8 cellular contexts compared by ENCODE assay signal in the genomic region with DNA sequence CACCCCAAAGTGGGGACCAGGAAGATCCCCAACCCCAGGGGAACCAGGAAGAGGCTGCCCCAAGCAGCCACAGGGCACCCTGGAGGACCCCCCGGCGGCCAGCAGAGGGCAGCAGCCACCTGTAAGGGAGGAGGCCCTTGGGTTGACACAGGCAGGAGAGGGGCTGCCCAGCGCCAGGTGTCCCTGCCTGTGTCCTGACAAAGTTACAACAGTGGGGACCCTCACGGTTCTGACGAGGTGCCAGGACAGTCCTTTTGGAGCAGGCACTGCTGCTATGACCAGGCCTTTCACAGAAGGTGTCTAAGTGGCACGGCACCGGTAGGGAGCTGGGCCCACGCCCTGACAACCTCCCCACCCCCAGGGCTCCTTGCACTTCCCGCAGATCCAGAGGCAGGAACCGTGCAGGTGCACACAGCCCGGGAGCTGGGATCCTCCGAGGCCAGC.
DNase-seq lines count a peak whose midpoint lies in the region; ATAC-seq and TF ChIP-seq lines count a peak whose summit lies in the region.

No MANE protein-coding gene starts in this region.

- no peaks in the 10 kb centered on the region for H4K20me1 ChIP-seq in GM23338 (replicated peaks; ENCODE audit: insufficient read depth)

- peaks cover 8% of the 10 kb centered on the region; the same call in 2 of the 3 replicates for H3K4me1 Mint-ChIP-seq in GM23338

- no peak overlapping the region for H2AFZ ChIP-seq in GM23338

- H3K4me3 Mint-ChIP-seq in GM23338 = no peak overlapping the region

- peak; percentile 89 to 92 for TF ChIP-seq CTCF in GM23338 (conservative IDR thresholded peaks at IDR 0.05; ENCODE audit: low read depth in 2 of 2)
- TF ChIP-seq CTCF in choroid plexus epithelial cell (conservative IDR thresholded peaks at IDR 0.05; ENCODE audit: low read depth, low read length) = peak; percentile 91

- ATAC-seq in GM23338 = peak; percentile 93

- H3K4me3 ChIP-seq in GM23338 = no peak overlapping the region
- H3K4me3 ChIP-seq in choroid plexus epithelial cell (ENCODE audit: low read depth, low read length) = no peak overlapping the region

- no peak overlapping the region for H3K27ac Mint-ChIP-seq in GM23338

- H3F3A ChIP-seq in GM23338 (replicated peaks; ENCODE audit: low read depth) = no peaks in the 10 kb centered on the region

- no peak overlapping the region for H3K27ac ChIP-seq in GM23338 (ENCODE audit: low read depth)

- peaks cover 18% of the 10 kb centered on the region for H3K27me3 Mint-ChIP-seq in GM23338 (ENCODE audit: insufficient read depth, low read depth, poor library complexity)

- peaks cover 8% of the 10 kb centered on the region; the same call in 1 of the 2 replicates for H3K27me3 ChIP-seq in GM23338 (ENCODE audit: insufficient read depth)

- no peaks in the 10 kb centered on the region for H3K9me2 ChIP-seq in GM23338 (ENCODE audit: insufficient read depth)

- H3K9me3 Mint-ChIP-seq in GM23338 = no peaks in the 10 kb centered on the region; the same call in 2 of the 3 replicates

- peak overlapping the region; percentile 64; the same call in 1 of the 2 replicates for H3K4me2 ChIP-seq in GM23338

- H3K36me3 Mint-ChIP-seq in GM23338 (ENCODE audit: low read depth) = no peaks in the 10 kb centered on the region

- no peaks in the 10 kb centered on the region for H3K79me2 ChIP-seq in GM23338 (replicated peaks; ENCODE audit: insufficient read depth)

- no peaks in the 10 kb centered on the region for H3K4me1 ChIP-seq in GM23338 (ENCODE audit: insufficient read depth)

- no peaks in the 10 kb centered on the region for H3K36me3 ChIP-seq in GM23338 (ENCODE audit: insufficient read depth)

- DNase-seq in EL (peak; percentile 50), GM23338 (ENCODE audit: low spot score) (peak; percentile 81), NCI-H1105 (lab: John Stamatoyannopoulos, UW) (peak; percentile 52), choroid plexus epithelial cell (ENCODE audit: low read depth) (peak; percentile 59), lung microvascular endothelial cell (ENCODE audit: low read depth in 2 of 2) (peak; percentile 42 to 64), epidermal melanocyte (ENCODE audit: insufficient read length, low spot score) (no peak)
- DNase-seq in activated CD4-positive, alpha-beta T cell treated with anti-CD3 and anti-CD28 coated beads for 24 hours (ENCODE audit: low read depth in 2 of 2) = peak; percentile 38 to 62
- peak; percentile 1 to 27 for DNase-seq in stimulated activated CD8-positive, alpha-beta memory T cell treated with anti-CD3 and anti-CD28 coated beads, Interleukin-7, amount 100 ng/mL, for 1 hour (ENCODE audit: low read depth in 2 of 2)

TF ChIP-seq in GM23338, 12 proteins besides CTCF, POLR2A, EP300 and RAD21:
- TF ChIP-seq, protein P1, sequence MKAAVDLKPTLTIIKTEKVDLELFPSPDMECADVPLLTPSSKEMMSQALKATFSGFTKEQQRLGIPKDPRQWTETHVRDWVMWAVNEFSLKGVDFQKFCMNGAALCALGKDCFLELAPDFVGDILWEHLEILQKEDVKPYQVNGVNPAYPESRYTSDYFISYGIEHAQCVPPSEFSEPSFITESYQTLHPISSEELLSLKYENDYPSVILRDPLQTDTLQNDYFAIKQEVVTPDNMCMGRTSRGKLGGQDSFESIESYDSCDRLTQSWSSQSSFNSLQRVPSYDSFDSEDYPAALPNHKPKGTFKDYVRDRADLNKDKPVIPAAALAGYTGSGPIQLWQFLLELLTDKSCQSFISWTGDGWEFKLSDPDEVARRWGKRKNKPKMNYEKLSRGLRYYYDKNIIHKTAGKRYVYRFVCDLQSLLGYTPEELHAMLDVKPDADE (IDR thresholded peaks at IDR 0.05) = no peak
